In the genomic region with DNA sequence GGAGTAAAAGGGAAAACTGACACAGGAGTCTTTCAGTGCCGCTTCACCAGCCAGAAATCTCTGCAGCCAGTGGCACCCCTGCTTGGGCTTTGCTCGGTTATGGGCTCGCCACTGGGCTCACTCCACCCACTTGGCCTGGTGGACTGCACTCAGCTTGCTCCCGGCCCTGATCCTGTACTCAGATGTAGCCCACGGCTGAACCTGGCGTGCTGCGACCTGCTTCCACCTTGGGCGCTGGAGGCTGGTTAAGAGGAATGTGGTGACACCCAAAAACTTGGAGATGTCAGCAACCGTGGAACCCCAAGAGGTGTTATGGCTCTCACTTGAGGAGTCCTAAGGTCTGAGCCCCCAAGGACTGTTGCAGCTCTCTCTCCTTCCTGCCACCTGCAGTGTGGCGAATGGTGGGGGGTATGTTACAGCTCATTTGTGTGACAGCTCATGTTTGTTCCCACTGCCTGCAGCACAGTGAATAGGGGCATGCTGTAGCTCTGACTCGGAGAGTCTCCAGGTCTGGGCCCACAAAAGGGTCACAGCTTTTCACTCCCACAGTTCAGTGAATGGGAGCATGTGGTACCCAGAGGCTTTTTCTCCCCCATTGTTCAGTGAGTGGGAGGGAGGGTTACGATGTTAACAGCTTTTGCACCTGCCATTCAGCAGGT, we compare ENCODE assay signal across 20 cellular contexts.
"Had no signal": no experiment of that assay in that cellular context is flagged by ENCODE, and none has a peak within 500 bp of the region (broad histone marks: within the 10 kb centered on the region; RNA-seq: fewer than 3 reads in every experiment).

No MANE protein-coding gene starts in this region.

- H3K4me1 Mint-ChIP-seq: activated B cell treated with CpG ODN at 0.5 μM for 24 hours; activated CD4-positive, alpha-beta T cell treated with anti-CD3 and anti-CD28 coated beads for 36 hours; activated naive CD8-positive, alpha-beta T cell treated with anti-CD3 and anti-CD28 coated beads, Interleukin-2, amount 10 ng/mL, durations not matched to agents 7 days and 5 days; naive thymus-derived CD4-positive, alpha-beta T cell; neural crest cell; stimulated activated naive B cell treated with anti-CD40 and anti-IgM and Interleukin-4, amounts not matched to agents 10 μg/mL and 1 μg/mL and 100 μg/mL, for 72 hours had no signal

- DNase-seq: activated B cell treated with CpG ODN at 0.5 μM for 24 hours; activated CD4-positive, alpha-beta T cell treated with anti-CD3 and anti-CD28 coated beads for 36 hours; activated CD4-positive, alpha-beta T cell treated with anti-CD3 and anti-CD28 coated beads, Interleukin-2, amount 50 U/mL, for 48 hours; activated CD8-positive, alpha-beta memory T cell treated with anti-CD3 and anti-CD28 coated beads, Interleukin-2, amount 50 U/mL, for 48 hours; activated naive CD4-positive, alpha-beta T cell treated with anti-CD3 and anti-CD28 coated beads for 36 hours; activated naive CD8-positive, alpha-beta T cell treated with anti-CD3 and anti-CD28 coated beads, Interleukin-2, amount 10 ng/mL, durations not matched to agents 7 days and 5 days; activated T-cell treated with anti-CD3 and anti-CD28 coated beads, Interleukin-2, amount 50 U/mL, for 4 hours; amniotic stem cell; cerebellar nuclear complex; cortex of kidney; naive thymus-derived CD4-positive, alpha-beta T cell; stimulated activated CD4-positive, alpha-beta T cell treated with anti-CD3 and anti-CD28 coated beads, Interleukin-1b, Interleukin-23, amount 100 ng/mL, for 48 hours; stimulated activated naive B cell treated with anti-CD40 and anti-IgM and Interleukin-4, amounts not matched to agents 10 μg/mL and 1 μg/mL and 100 μg/mL, for 72 hours; transverse colon had no signal

- H3K27ac ChIP-seq: prostate gland, transverse colon, vagina had no signal

- H3K27ac Mint-ChIP-seq: activated B cell treated with CpG ODN at 0.5 μM for 24 hours; activated CD4-positive, alpha-beta T cell treated with anti-CD3 and anti-CD28 coated beads for 36 hours; activated naive CD4-positive, alpha-beta T cell treated with anti-CD3 and anti-CD28 coated beads for 36 hours; activated naive CD8-positive, alpha-beta T cell treated with anti-CD3 and anti-CD28 coated beads, Interleukin-2, amount 10 ng/mL, durations not matched to agents 7 days and 5 days; activated T-helper 2 cell treated with anti-CD3 and anti-CD28 coated beads, Interferon-gamma antibody, Interleukin-2, Interleukin-4, amounts not matched to agents 10 μg/mL and 5 μg/mL and 100 μg/mL, durations not matched to agents 14 hours and 24 hours and 36 hours; naive thymus-derived CD4-positive, alpha-beta T cell; stimulated activated naive B cell treated with anti-CD40 and anti-IgM and Interleukin-4, amounts not matched to agents 10 μg/mL and 1 μg/mL and 100 μg/mL, for 72 hours; T-helper 2 cell treated with Interferon-gamma antibody and Interleukin-4, amounts not matched to agents 5 μg/mL and 100 μg/mL, for 36 hours had no signal

- H3K4me1 ChIP-seq: prostate gland, transverse colon, vagina had no signal

- H3K27me3 Mint-ChIP-seq: activated B cell treated with CpG ODN at 0.5 μM for 24 hours; activated CD4-positive, alpha-beta T cell treated with anti-CD3 and anti-CD28 coated beads for 36 hours; activated naive CD8-positive, alpha-beta T cell treated with anti-CD3 and anti-CD28 coated beads, Interleukin-2, amount 10 ng/mL, durations not matched to agents 7 days and 5 days; naive thymus-derived CD4-positive, alpha-beta T cell; stimulated activated naive B cell treated with anti-CD40 and anti-IgM and Interleukin-4, amounts not matched to agents 10 μg/mL and 1 μg/mL and 100 μg/mL, for 72 hours had no signal

- H3K4me3 Mint-ChIP-seq: activated B cell treated with CpG ODN at 0.5 μM for 24 hours; activated CD4-positive, alpha-beta T cell treated with anti-CD3 and anti-CD28 coated beads for 36 hours; activated naive CD4-positive, alpha-beta T cell treated with anti-CD3 and anti-CD28 coated beads for 36 hours; activated naive CD8-positive, alpha-beta T cell treated with anti-CD3 and anti-CD28 coated beads, Interleukin-2, amount 10 ng/mL, durations not matched to agents 7 days and 5 days; activated T-cell treated with anti-CD3 and anti-CD28 coated beads, Interleukin-2, amount 50 U/mL, for 4 hours; naive thymus-derived CD4-positive, alpha-beta T cell; neural crest cell; stimulated activated naive B cell treated with anti-CD40 and anti-IgM and Interleukin-4, amounts not matched to agents 10 μg/mL and 1 μg/mL and 100 μg/mL, for 72 hours; T-helper 2 cell treated with Interferon-gamma antibody and Interleukin-4, amounts not matched to agents 5 μg/mL and 100 μg/mL, for 36 hours had no signal

- H3K27me3 ChIP-seq: transverse colon, vagina had no signal

- H3K36me3 ChIP-seq: prostate gland, transverse colon, vagina had no signal

- H3K4me3 ChIP-seq: prostate gland, transverse colon, vagina had no signal

- ATAC-seq: activated CD4-positive, alpha-beta T cell treated with anti-CD3 and anti-CD28 coated beads for 36 hours; activated T-cell treated with anti-CD3 and anti-CD28 coated beads, Interleukin-2, amount 50 U/mL, for 4 hours; left lobe of liver; naive thymus-derived CD4-positive, alpha-beta T cell had no signal

- H3K9me3 ChIP-seq: prostate gland, transverse colon, vagina had no signal

- H3K36me3 Mint-ChIP-seq: activated naive CD8-positive, alpha-beta T cell treated with anti-CD3 and anti-CD28 coated beads, Interleukin-2, amount 10 ng/mL, durations not matched to agents 7 days and 5 days; naive thymus-derived CD4-positive, alpha-beta T cell; stimulated activated naive B cell treated with anti-CD40 and anti-IgM and Interleukin-4, amounts not matched to agents 10 μg/mL and 1 μg/mL and 100 μg/mL, for 72 hours had no signal
